In the genomic region with DNA sequence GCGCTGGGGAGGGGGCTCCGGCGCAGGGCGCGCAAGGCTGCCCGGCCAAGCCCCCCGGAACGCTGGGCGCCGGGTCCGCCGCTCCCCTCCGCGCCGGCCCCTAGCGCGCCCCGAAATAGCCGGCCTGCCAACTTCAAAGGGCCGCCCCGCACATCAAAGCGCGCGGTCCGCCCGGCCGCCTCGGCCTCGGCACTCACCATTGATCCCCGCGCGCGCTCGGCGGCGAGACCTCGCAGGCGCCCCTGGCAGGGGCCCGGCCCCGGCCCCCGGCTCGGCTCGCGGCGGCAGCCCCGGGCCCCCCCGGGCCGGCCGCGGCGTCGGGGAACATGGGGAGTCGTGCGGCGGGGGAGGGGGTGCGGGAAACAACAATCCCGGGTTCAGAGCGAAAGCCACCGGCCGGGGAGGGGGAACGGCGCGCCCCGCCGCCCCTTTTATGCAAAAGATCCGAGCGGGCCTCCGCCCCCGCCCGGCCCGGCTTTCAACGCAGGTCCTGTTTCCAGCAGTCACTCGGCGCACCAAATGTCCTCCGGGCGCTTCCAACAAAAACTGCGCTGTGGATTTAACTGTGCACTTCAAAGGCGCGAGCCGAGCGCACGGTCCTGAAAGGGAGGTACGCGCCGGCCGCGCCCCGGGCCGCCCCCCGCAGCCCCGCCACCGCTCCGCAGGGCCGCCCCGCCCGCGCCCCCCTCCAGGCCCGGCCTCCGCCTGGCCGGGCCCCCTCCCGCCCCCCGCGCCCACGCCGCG, we compare ENCODE assay signal across 8 cellular contexts. TPM values are rescaled to one million over a fixed set of nuclear protein-coding genes. Genes with fewer than 3 reads are reported as not detected.
A peak's percentile ranks its signal among the peaks of the same experiment; 100 is the strongest.
DNase-seq lines count a peak whose midpoint lies in the region; ATAC-seq and TF ChIP-seq lines count a peak whose summit lies in the region.

No MANE protein-coding gene starts in this region.

- in situ Hi-C loops in G401 (cut with HindIII; ENCODE audit: low sequenced_read_pairs) = no loop called here

- CTCF ChIA-PET in activated CD8-positive, alpha-beta T cell treated with anti-CD3 and anti-CD28 coated beads for 36 hours (lab: Charles Lee) = no interaction called here

- H3K27me3 Mint-ChIP-seq in activated CD8-positive, alpha-beta T cell treated with anti-CD3 and anti-CD28 coated beads for 36 hours = peaks cover 4% of the 10 kb centered on the region

- H3K4me3 Mint-ChIP-seq in activated CD8-positive, alpha-beta T cell treated with anti-CD3 and anti-CD28 coated beads for 36 hours = peak overlapping the region; percentile 71

- H3K27me3 ChIP-seq in duodenal mucosa (ENCODE audit: control insufficient read depth in 1 of 2, insufficient read depth in 2 of 2, low read length in 2 of 2) (peaks cover 0 to 5% of the 10 kb centered on the region in 2 donors), right lobe of liver (no peaks in the 10 kb centered on the region)

- H3K36me3 ChIP-seq in duodenal mucosa (ENCODE audit: control insufficient read depth in 1 of 2, insufficient read depth in 2 of 2, low read length in 2 of 2) (no peaks in the 10 kb centered on the region), right lobe of liver (no peaks in the 10 kb centered on the region)

- H3K27ac Mint-ChIP-seq in activated CD8-positive, alpha-beta T cell treated with anti-CD3 and anti-CD28 coated beads for 36 hours = no peak overlapping the region

- TF ChIP-seq POLR2A in right lobe of liver (IDR thresholded peaks at IDR 0.05) = peak; percentile 20

- TF ChIP-seq CTCF in activated CD8-positive, alpha-beta T cell treated with anti-CD3 and anti-CD28 coated beads for 36 hours (IDR thresholded peaks at IDR 0.05) = no peak
- no peak for TF ChIP-seq CTCF in right lobe of liver (IDR thresholded peaks at IDR 0.05)

- H3K4me3 ChIP-seq in duodenal mucosa (ENCODE audit: low read depth in 1 of 2, low read length in 2 of 2) (peak overlapping the region; percentile 71 to 74), right lobe of liver (peak overlapping the region; percentile 53 to 75 (median 72))

- H3K4me1 ChIP-seq in duodenal mucosa (ENCODE audit: control insufficient read depth in 1 of 2, insufficient read depth in 2 of 2, low read length in 2 of 2) (peaks cover 54 to 55% of the 10 kb centered on the region in 2 donors), right lobe of liver (peaks cover 0 to 14% (median 0%) of the 10 kb centered on the region in 4 donors)

- POLR2A ChIA-PET in activated CD8-positive, alpha-beta T cell treated with anti-CD3 and anti-CD28 coated beads for 36 hours (lab: Charles Lee) = no interaction called here

- peak; percentile 27 for ATAC-seq in HG02981 (IDR thresholded peaks at IDR 0.05; ENCODE audit: unreplicated experiment)
- peak; percentile 46 for ATAC-seq in activated CD8-positive, alpha-beta T cell treated with anti-CD3 and anti-CD28 coated beads for 36 hours
- peak; percentile 61 to 72 (median 68) for ATAC-seq in right lobe of liver
- ATAC-seq in GM19023 (IDR thresholded peaks at IDR 0.05; ENCODE audit: unreplicated experiment) = no peak

- no peaks in the 10 kb centered on the region for H3K9me3 Mint-ChIP-seq in activated CD8-positive, alpha-beta T cell treated with anti-CD3 and anti-CD28 coated beads for 36 hours

- no peaks in the 10 kb centered on the region for H3K36me3 Mint-ChIP-seq in activated CD8-positive, alpha-beta T cell treated with anti-CD3 and anti-CD28 coated beads for 36 hours (ENCODE audit: low read depth)

- H3K9ac ChIP-seq in duodenal mucosa (ENCODE audit: low read depth in 1 of 2, low read length in 2 of 2) = no peak overlapping the region

- H3K4me1 Mint-ChIP-seq in activated CD8-positive, alpha-beta T cell treated with anti-CD3 and anti-CD28 coated beads for 36 hours (ENCODE audit: low read depth) = peaks cover 32% of the 10 kb centered on the region

- intact Hi-C loops in activated CD8-positive, alpha-beta T cell treated with anti-CD3 and anti-CD28 coated beads for 36 hours (cut with micrococcal nuclease) = no loop called here
- intact Hi-C loops in right lobe of liver (cut with DNase I) = no loop called here

- no peak overlapping the region for H3K27ac ChIP-seq in duodenal mucosa (ENCODE audit: low read depth, low read length)
- peak overlapping the region; percentile 63 to 92 (median 82) for H3K27ac ChIP-seq in right lobe of liver

- 0% methylated on average over 1 of the region's 106 CpGs for WGBS in right lobe of liver (ENCODE audit: insufficient coverage, low coverage, low lambda C conversion rate, missing lambda C conversion rate)

- no peaks in the 10 kb centered on the region for H3K9me3 ChIP-seq in duodenal mucosa (ENCODE audit: control insufficient read depth in 1 of 2, low read length in 2 of 2)
- no peaks in the 10 kb centered on the region for H3K9me3 ChIP-seq in right lobe of liver

- DNase-seq in G401 (ENCODE audit: low spot score) = peak; percentile 84
- peak; percentile 29 for DNase-seq in NCI-H460 (ENCODE audit: extremely low read depth, low read depth)
- peak; percentile 85 for DNase-seq in activated CD8-positive, alpha-beta T cell treated with anti-CD3 and anti-CD28 coated beads for 36 hours
- peak; percentile 81 to 91 (median 90) for DNase-seq in right lobe of liver
- DNase-seq in stimulated activated CD4-positive, alpha-beta T cell treated with anti-CD3 and anti-CD28 coated beads, Interleukin-2, amount 100 ng/mL, for 48 hours = peak; percentile 65 to 69

RNA-seq across cellular contexts. Expression of a gene that starts 0.6 kb away (rescaled TPM):
- 6.3 and 8.6 TPM in 2 replicates for total RNA-seq in G401 (2014; rRNA removed; shearing (Covaris generic))
- 0.02 and 0.06 TPM in 2 replicates for total RNA-seq in NCI-H460 (2014; rRNA removed; shearing (Covaris generic))
- polyA plus RNA-seq in NCI-H460 (2014; cell fraction: nucleus; rRNA removed) = 0.25 and 0.31 TPM in 2 replicates
- 1 to 10 TPM in 1 of 2 experiments, under 1 TPM in 1; 0.69 to 1.0 TPM for total RNA-seq in activated CD8-positive, alpha-beta T cell treated with anti-CD3 and anti-CD28 coated beads for 36 hours
- total RNA-seq in right lobe of liver = 1 to 10 TPM; 1.0 to 2.4 (median 2.0) TPM

Comparison
In these comparisons a context has a peak if more than half of its experiments do, and no peak if none do; other contexts are left out.
1. DNase-seq: peak in every context shown above with its lines; median percentile 90 in right lobe of liver; 85 in activated CD8-positive, alpha-beta T cell treated with anti-CD3 and anti-CD28 coated beads for 36 hours; 84 in G401; 67 in stimulated activated CD4-positive, alpha-beta T cell treated with anti-CD3 and anti-CD28 coated beads, Interleukin-2, amount 100 ng/mL, for 48 hours; 29 in NCI-H460.